28 cellular contexts compared by ENCODE assay signal in the genomic region with DNA sequence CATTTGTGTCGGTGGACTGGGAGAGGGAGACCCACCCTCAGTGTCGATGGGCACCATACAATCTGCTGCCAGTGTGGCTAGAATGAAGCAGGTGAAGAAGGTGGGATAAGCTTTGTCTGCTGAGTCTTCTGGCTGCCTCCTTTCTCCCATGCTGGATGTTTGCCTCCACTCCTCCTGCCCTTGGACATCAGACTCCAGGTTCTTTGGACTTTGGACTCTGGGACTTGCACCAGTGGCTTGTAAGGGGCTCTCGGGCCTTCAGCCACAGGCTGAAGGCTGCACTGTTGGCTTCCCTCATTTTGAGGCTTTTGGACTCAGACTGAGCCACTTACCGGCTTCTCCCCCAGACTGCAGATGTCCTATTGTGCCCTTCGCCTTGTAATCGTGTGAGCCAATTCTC.
"Had no signal": no experiment of that assay in that cellular context is flagged by ENCODE, and none has a peak within 500 bp of the region (broad histone marks: within the 10 kb centered on the region; RNA-seq: fewer than 3 reads in every experiment).

No MANE protein-coding gene starts in this region.

- H3K4me1 Mint-ChIP-seq: endodermal cell had no signal

- FAIRE-seq: colon, endometrium, endothelial cell of umbilical vein, frontal cortex had no signal

- DNase-seq: colonic mucosa; cortex of kidney; dermis blood vessel endothelial cell; dorsolateral prefrontal cortex; effector CD4-positive, alpha-beta T cell; effector CD8-positive, alpha-beta T cell; effector memory CD4-positive, alpha-beta T cell; effector memory CD8-positive, alpha-beta T cell; endodermal cell; erythroblast; esophagus squamous epithelium; foreskin fibroblast; foreskin keratinocyte; foreskin melanocyte; glutamatergic neuron; head of caudate nucleus; heart left ventricle; heart right ventricle had no signal

- H3K4me3 Mint-ChIP-seq: dendritic cell treated with granulocyte-macrophage colony-stimulating factor and Interleukin-4, amounts not matched to agents 40 ng/mL and 50 ng/mL, for 4 days; effector memory CD8-positive, alpha-beta T cell; endodermal cell had no signal

- H3K4me3 ChIP-seq: colonic mucosa, coronary artery, dorsolateral prefrontal cortex, esophagus muscularis mucosa, esophagus squamous epithelium, gastroesophageal sphincter, heart left ventricle, heart right ventricle had no signal

- H3K4me1 ChIP-seq: colonic mucosa, esophagus muscularis mucosa, esophagus squamous epithelium, foreskin keratinocyte, gastroesophageal sphincter had no signal

- H3K27me3 ChIP-seq: colonic mucosa, dorsolateral prefrontal cortex, esophagus muscularis mucosa, esophagus squamous epithelium, foreskin keratinocyte, gastroesophageal sphincter, heart left ventricle, heart right ventricle had no signal

- H3K36me3 ChIP-seq: colonic mucosa, esophagus muscularis mucosa, esophagus squamous epithelium, gastroesophageal sphincter, heart left ventricle, heart right ventricle had no signal

- H3K9me3 Mint-ChIP-seq: dendritic cell treated with granulocyte-macrophage colony-stimulating factor and Interleukin-4, amounts not matched to agents 40 ng/mL and 50 ng/mL, for 4 days; effector memory CD8-positive, alpha-beta T cell; endodermal cell had no signal

- H3K27ac Mint-ChIP-seq: dendritic cell treated with granulocyte-macrophage colony-stimulating factor and Interleukin-4, amounts not matched to agents 40 ng/mL and 50 ng/mL, for 4 days; effector memory CD8-positive, alpha-beta T cell; endodermal cell had no signal

- H3K27ac ChIP-seq: colonic mucosa, coronary artery, dorsolateral prefrontal cortex, epithelial cell of prostate, esophagus muscularis mucosa, esophagus squamous epithelium, foreskin keratinocyte, gastroesophageal sphincter, heart left ventricle, heart right ventricle had no signal

- ATAC-seq: effector memory CD8-positive, alpha-beta T cell; esophagus mucosa; foreskin keratinocyte; gastroesophageal sphincter; heart left ventricle; heart right ventricle had no signal

- H3K9me3 ChIP-seq: colonic mucosa, esophagus muscularis mucosa, esophagus squamous epithelium, gastroesophageal sphincter, heart left ventricle, heart right ventricle had no signal
